19 cellular contexts compared by ENCODE assay signal in the genomic region with DNA sequence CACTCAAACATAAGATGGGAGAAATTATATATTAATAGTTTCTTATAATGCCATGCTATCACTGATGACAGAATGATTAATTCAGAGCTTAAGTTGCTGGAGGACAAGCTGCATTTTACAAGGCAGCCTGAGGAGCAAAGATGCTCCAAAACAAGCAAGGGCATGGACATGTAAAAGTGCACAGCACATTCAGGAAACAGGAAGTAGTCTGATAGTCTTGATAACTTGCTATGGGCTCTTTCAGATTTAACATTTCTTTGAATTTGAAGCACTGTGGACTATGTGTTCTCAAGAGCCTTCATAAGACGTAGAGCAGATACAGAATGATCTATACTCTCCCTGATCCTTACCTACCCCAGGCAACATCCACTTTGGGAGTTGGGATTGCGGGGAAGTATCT. TPM values are rescaled to one million over a fixed set of nuclear protein-coding genes. Genes with fewer than 3 reads are reported as not detected.
A peak's percentile ranks its signal among the peaks of the same experiment; 100 is the strongest.
DNase-seq lines count a peak whose midpoint lies in the region; ATAC-seq and TF ChIP-seq lines count a peak whose summit lies in the region.
"Had no signal": no experiment of that assay in that cellular context is flagged by ENCODE, and none has a peak within 500 bp of the region (broad histone marks: within the 10 kb centered on the region; RNA-seq: fewer than 3 reads in every experiment).

No MANE protein-coding gene starts in this region.

- in situ Hi-C loops in mammary epithelial cell (cut with MboI; ENCODE audit: low sequenced_read_pairs in 2 of 2), result no loop called here

- dilution Hi-C loops in mammary epithelial cell (cut with HindIII; ENCODE audit: low sequenced_read_pairs), result no loop called here

- intact Hi-C loops in natural killer cell (cut with micrococcal nuclease) (loop anchor here (10.0 kb wide), 1 partner anchor 63 kb away; no protein-coding TSS in a partner anchor), mammary epithelial cell (cut with micrococcal nuclease) (no loop called here)

- no peak for ATAC-seq in activated naive CD8-positive, alpha-beta T cell treated with anti-CD3 and anti-CD28 coated beads, Interleukin-2, amount 50 U/mL, for 24 hours
- ATAC-seq in activated T-helper 17 cell treated with anti-CD3 and anti-CD28 coated beads, Interleukin-2, amount 50 U/mL, for 72 hours (replicated peaks), result no peak
- ATAC-seq in natural killer cell, result peak in 1 of 3 donors; percentile 48
- no peak for ATAC-seq in stimulated activated naive B cell treated with anti-CD40 and anti-IgM and Interleukin-4, amounts not matched to agents 10 μg/mL and 1 μg/mL and 100 μg/mL, for 72 hours (replicated peaks)
- ATAC-seq: GM12878, left colon had no signal

- BruUV-seq in mammary epithelial cell (replicated peaks; lab: Mats Ljungman, UMichigan), result no TSS peak

- H3K36me3 ChIP-seq in KOPT-K1 (ENCODE audit: insufficient read depth, low read length) (no peaks in the 10 kb centered on the region), mammary epithelial cell (ENCODE audit: insufficient read depth, low read length) (peaks cover 2% of the 10 kb centered on the region)
- H3K36me3 ChIP-seq: colonic mucosa, ovary, suprapubic skin had no signal

- H3K27me3 Mint-ChIP-seq in activated naive CD8-positive, alpha-beta T cell, result no peaks in the 10 kb centered on the region
- H3K27me3 Mint-ChIP-seq in activated naive CD8-positive, alpha-beta T cell treated with anti-CD3 and anti-CD28 coated beads, Interleukin-2, amount 50 U/mL, for 24 hours, result no peaks in the 10 kb centered on the region
- no peaks in the 10 kb centered on the region for H3K27me3 Mint-ChIP-seq in activated T-helper 17 cell treated with anti-CD3 and anti-CD28 coated beads, Interleukin-2, amount 50 U/mL, for 72 hours
- no peaks in the 10 kb centered on the region for H3K27me3 Mint-ChIP-seq in natural killer cell (ENCODE audit: low read depth in 2 of 2)
- no peaks in the 10 kb centered on the region for H3K27me3 Mint-ChIP-seq in stimulated activated naive B cell treated with anti-CD40 and anti-IgM and Interleukin-4, amounts not matched to agents 10 μg/mL and 1 μg/mL and 100 μg/mL, for 72 hours

- H3K36me3 Mint-ChIP-seq in activated naive CD8-positive, alpha-beta T cell, result no peaks in the 10 kb centered on the region
- H3K36me3 Mint-ChIP-seq in activated naive CD8-positive, alpha-beta T cell treated with anti-CD3 and anti-CD28 coated beads, Interleukin-2, amount 50 U/mL, for 24 hours (ENCODE audit: low read depth), result peaks cover 4% of the 10 kb centered on the region
- H3K36me3 Mint-ChIP-seq in activated T-helper 17 cell treated with anti-CD3 and anti-CD28 coated beads, Interleukin-2, amount 50 U/mL, for 72 hours (ENCODE audit: low read depth), result no peaks in the 10 kb centered on the region
- H3K36me3 Mint-ChIP-seq in natural killer cell, result no peaks in the 10 kb centered on the region
- peaks cover 0 to 6% of the 10 kb centered on the region in 2 donors for H3K36me3 Mint-ChIP-seq in stimulated activated naive B cell treated with anti-CD40 and anti-IgM and Interleukin-4, amounts not matched to agents 10 μg/mL and 1 μg/mL and 100 μg/mL, for 72 hours

- DNase-seq in activated naive CD8-positive, alpha-beta T cell treated with anti-CD3 and anti-CD28 coated beads, Interleukin-2, amount 50 U/mL, for 24 hours, result no peak
- no peak for DNase-seq in natural killer cell
- no peak for DNase-seq in mammary epithelial cell
- no peak for DNase-seq in activated gamma-delta T cell (lab: John Stamatoyannopoulos, UW)
- DNase-seq in stimulated activated naive B cell treated with anti-CD40 and anti-IgM and Interleukin-4, amounts not matched to agents 10 μg/mL and 1 μg/mL and 100 μg/mL, for 72 hours, result no peak
- DNase-seq: activated CD4-positive, alpha-beta T cell treated with anti-CD3 and anti-CD28 coated beads for 1 hour; Calu3; colonic mucosa; foreskin melanocyte; left colon; NCI-H2029 treated with DMSO at 0.1 percent for 48 hours; NCI-H510A; ovary had no signal

- H3K27ac Mint-ChIP-seq in activated naive CD8-positive, alpha-beta T cell, result peak overlapping the region; percentile 72
- no peak overlapping the region for H3K27ac Mint-ChIP-seq in activated naive CD8-positive, alpha-beta T cell treated with anti-CD3 and anti-CD28 coated beads, Interleukin-2, amount 50 U/mL, for 24 hours
- peak overlapping the region; percentile 80 for H3K27ac Mint-ChIP-seq in activated T-helper 17 cell treated with anti-CD3 and anti-CD28 coated beads, Interleukin-2, amount 50 U/mL, for 72 hours
- H3K27ac Mint-ChIP-seq in natural killer cell, result peak overlapping the region; percentile 86 to 87
- H3K27ac Mint-ChIP-seq in stimulated activated naive B cell treated with anti-CD40 and anti-IgM and Interleukin-4, amounts not matched to agents 10 μg/mL and 1 μg/mL and 100 μg/mL, for 72 hours, result no peak overlapping the region

- H4K20me1 ChIP-seq in mammary epithelial cell (ENCODE audit: insufficient read depth, low read length), result no peaks in the 10 kb centered on the region

- H3K4me3 Mint-ChIP-seq in activated naive CD8-positive, alpha-beta T cell, result peak overlapping the region; percentile 2
- no peak overlapping the region for H3K4me3 Mint-ChIP-seq in activated naive CD8-positive, alpha-beta T cell treated with anti-CD3 and anti-CD28 coated beads, Interleukin-2, amount 50 U/mL, for 24 hours
- H3K4me3 Mint-ChIP-seq in activated T-helper 17 cell treated with anti-CD3 and anti-CD28 coated beads, Interleukin-2, amount 50 U/mL, for 72 hours, result peak overlapping the region; percentile 60
- peak overlapping the region; percentile 59 for H3K4me3 Mint-ChIP-seq in natural killer cell
- no peak overlapping the region for H3K4me3 Mint-ChIP-seq in stimulated activated naive B cell treated with anti-CD40 and anti-IgM and Interleukin-4, amounts not matched to agents 10 μg/mL and 1 μg/mL and 100 μg/mL, for 72 hours

- H3K9me3 ChIP-seq in KOPT-K1 (ENCODE audit: insufficient read depth, low read length, poor library complexity, severe bottlenecking), result no peaks in the 10 kb centered on the region
- no peaks in the 10 kb centered on the region for H3K9me3 ChIP-seq in mammary epithelial cell (replicated peaks; ENCODE audit: insufficient read depth, low read length)
- H3K9me3 ChIP-seq: colonic mucosa, ovary, suprapubic skin had no signal

- no peaks in the 10 kb centered on the region for H3K27me3 ChIP-seq in mammary epithelial cell (ENCODE audit: insufficient read depth, low read length)
- H3K27me3 ChIP-seq: colonic mucosa, ovary, suprapubic skin had no signal

- H3K79me2 ChIP-seq in mammary epithelial cell (ENCODE audit: insufficient read depth, low read length), result peaks cover 30% of the 10 kb centered on the region

- H3K27ac ChIP-seq in KOPT-K1 (ENCODE audit: low read depth, low read length, poor library complexity, severe bottlenecking) (peak overlapping the region; percentile 5), mammary epithelial cell (ENCODE audit: insufficient read depth, low read depth, low read length) (no peak overlapping the region)
- H3K27ac ChIP-seq: colonic mucosa, epithelial cell of prostate, ovary, suprapubic skin had no signal

- H3K4me1 ChIP-seq in mammary epithelial cell (ENCODE audit: insufficient read depth, low read length), result no peaks in the 10 kb centered on the region
- H3K4me1 ChIP-seq: colonic mucosa, suprapubic skin had no signal

- TF ChIP-seq CTCF in natural killer cell (IDR thresholded peaks at IDR 0.05) (no peak), mammary epithelial cell (conservative IDR thresholded peaks at IDR 0.05 in 1 of 2, IDR thresholded peaks at IDR 0.05 in 1 of 2; ENCODE audit: extremely low read depth in 1 of 2, insufficient read depth in 1 of 2, low read depth in 1 of 2, low read length in 2 of 2) (no peak)

- H3K4me2 ChIP-seq in mammary epithelial cell (ENCODE audit: insufficient read depth, low read depth, low read length), result no peak overlapping the region

- no peak overlapping the region for H2AFZ ChIP-seq in mammary epithelial cell (ENCODE audit: low read depth, low read length)

- H3K9me3 Mint-ChIP-seq in activated naive CD8-positive, alpha-beta T cell (ENCODE audit: low read depth), result no peaks in the 10 kb centered on the region
- no peaks in the 10 kb centered on the region for H3K9me3 Mint-ChIP-seq in activated naive CD8-positive, alpha-beta T cell treated with anti-CD3 and anti-CD28 coated beads, Interleukin-2, amount 50 U/mL, for 24 hours
- peaks cover 3% of the 10 kb centered on the region for H3K9me3 Mint-ChIP-seq in activated T-helper 17 cell treated with anti-CD3 and anti-CD28 coated beads, Interleukin-2, amount 50 U/mL, for 72 hours
- no peaks in the 10 kb centered on the region for H3K9me3 Mint-ChIP-seq in natural killer cell
- no peaks in the 10 kb centered on the region for H3K9me3 Mint-ChIP-seq in stimulated activated naive B cell treated with anti-CD40 and anti-IgM and Interleukin-4, amounts not matched to agents 10 μg/mL and 1 μg/mL and 100 μg/mL, for 72 hours

- 56% methylated on average over 2 of the region's 2 CpGs for WGBS in mammary epithelial cell (ENCODE audit: low coverage, missing lambda C conversion rate)

- H3K9ac ChIP-seq in mammary epithelial cell (ENCODE audit: insufficient read depth, low read length), result no peak overlapping the region

- CTCF ChIA-PET in mammary epithelial cell (lab: Charles Lee; ENCODE audit: low non-redundant PET), result no interaction called here

- peaks cover 42% of the 10 kb centered on the region for H3K4me1 Mint-ChIP-seq in activated naive CD8-positive, alpha-beta T cell (ENCODE audit: low read depth)
- peaks cover 34% of the 10 kb centered on the region for H3K4me1 Mint-ChIP-seq in activated naive CD8-positive, alpha-beta T cell treated with anti-CD3 and anti-CD28 coated beads, Interleukin-2, amount 50 U/mL, for 24 hours
- H3K4me1 Mint-ChIP-seq in activated T-helper 17 cell treated with anti-CD3 and anti-CD28 coated beads, Interleukin-2, amount 50 U/mL, for 72 hours, result peaks cover 14% of the 10 kb centered on the region
- H3K4me1 Mint-ChIP-seq in natural killer cell, result peaks cover 12 to 13% of the 10 kb centered on the region in 2 donors
- H3K4me1 Mint-ChIP-seq in stimulated activated naive B cell treated with anti-CD40 and anti-IgM and Interleukin-4, amounts not matched to agents 10 μg/mL and 1 μg/mL and 100 μg/mL, for 72 hours, result peaks cover 5 to 17% of the 10 kb centered on the region in 2 donors

- H3K4me3 ChIP-seq in mammary epithelial cell (replicated peaks in 1 of 3; ENCODE audit: insufficient read depth in 1 of 3, low read depth in 2 of 3, low read length in 3 of 3), result no peak overlapping the region
- H3K4me3 ChIP-seq: colonic mucosa, GM12878, ovary, suprapubic skin had no signal

RNA-seq across cellular contexts. Expression of gene AMMECR1, which starts 50.0 kb away (rescaled TPM):
- 10 to 100 TPM in 1 of 2 donors, 1 to 10 TPM in 1; 7.9 to 10.3 TPM for total RNA-seq in activated T-helper 17 cell treated with anti-CD3 and anti-CD28 coated beads, Interleukin-2, amount 50 U/mL, for 72 hours
- total RNA-seq in natural killer cell (10 to 100 TPM in 2 of 3 donors, 1 to 10 TPM in 1; 10.0 to 16.7 (median 11.5) TPM), mammary epithelial cell (10 to 100 TPM; 21.0 to 22.7 TPM)
- 12.4 TPM for polyA plus RNA-seq in mammary epithelial cell
- polyA minus RNA-seq in mammary epithelial cell, result 23.7 TPM

Comparison
In these comparisons a context has a peak if more than half of its experiments do, and no peak if none do; other contexts are left out.
1. H3K27ac Mint-ChIP-seq: peak in activated naive CD8-positive, alpha-beta T cell (single experiment), activated T-helper 17 cell treated with anti-CD3 and anti-CD28 coated beads, Interleukin-2, amount 50 U/mL, for 72 hours (single experiment) and natural killer cell (2 of 2); none in activated naive CD8-positive, alpha-beta T cell treated with anti-CD3 and anti-CD28 coated beads, Interleukin-2, amount 50 U/mL, for 24 hours (single experiment) and stimulated activated naive B cell treated with anti-CD40 and anti-IgM and Interleukin-4, amounts not matched to agents 10 μg/mL and 1 μg/mL and 100 μg/mL, for 72 hours (single experiment).
2. H3K4me3 Mint-ChIP-seq: peak in activated naive CD8-positive, alpha-beta T cell (single experiment), activated T-helper 17 cell treated with anti-CD3 and anti-CD28 coated beads, Interleukin-2, amount 50 U/mL, for 72 hours (single experiment) and natural killer cell (single experiment); none in activated naive CD8-positive, alpha-beta T cell treated with anti-CD3 and anti-CD28 coated beads, Interleukin-2, amount 50 U/mL, for 24 hours (single experiment) and stimulated activated naive B cell treated with anti-CD40 and anti-IgM and Interleukin-4, amounts not matched to agents 10 μg/mL and 1 μg/mL and 100 μg/mL, for 72 hours (0 of 2).